ENCODE assay signal across 9 cellular contexts in the genomic region with DNA sequence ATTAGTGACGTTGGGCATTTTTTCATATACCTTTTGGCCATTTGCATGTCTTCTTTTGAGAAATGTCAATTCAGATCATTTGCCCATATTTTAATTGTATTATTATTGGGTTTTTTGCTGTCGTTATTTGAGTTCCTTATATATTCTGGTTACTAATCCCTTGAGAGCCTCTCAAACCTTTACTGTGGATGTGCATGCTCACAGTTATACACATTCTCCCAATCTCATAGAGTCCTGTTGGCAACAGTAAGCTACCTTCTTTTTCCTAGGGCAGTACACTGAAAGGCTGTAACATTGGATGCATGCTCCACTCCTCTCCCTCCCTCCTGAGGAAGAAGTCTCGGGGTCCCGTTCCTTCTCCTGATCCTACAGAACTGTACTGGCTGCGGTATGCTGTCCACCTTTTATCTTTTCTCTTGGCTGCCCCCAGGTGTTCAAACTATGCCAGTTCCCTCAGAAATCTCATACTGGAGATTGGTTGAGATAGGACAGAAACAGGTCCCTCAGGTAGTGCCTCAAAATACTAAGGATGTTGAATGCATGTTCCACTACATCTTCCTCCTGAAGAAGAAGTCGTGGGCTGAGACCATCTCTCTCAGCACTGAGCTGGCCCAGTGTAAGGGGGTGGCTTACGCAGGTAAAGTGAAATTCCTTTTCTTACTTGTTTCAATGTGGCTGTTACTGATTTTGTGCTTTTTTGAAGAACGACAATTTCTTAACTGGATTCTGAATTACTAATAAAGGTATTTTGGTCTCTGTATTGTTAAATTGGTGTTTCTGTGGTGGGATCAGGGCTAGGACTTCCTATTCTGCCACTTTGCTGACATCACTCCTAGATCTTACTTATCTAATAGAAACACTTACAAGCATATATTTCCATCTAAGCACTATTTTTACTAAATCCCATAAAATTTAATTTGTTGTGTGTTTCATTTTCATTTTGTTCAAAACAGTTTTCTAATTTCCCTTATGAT.
DNase-seq lines count a peak whose midpoint lies in the region; ATAC-seq lines count a peak whose summit lies in the region.
"Had no signal": no experiment of that assay in that cellular context is flagged by ENCODE, and none has a peak within 500 bp of the region (broad histone marks: within the 10 kb centered on the region; RNA-seq: fewer than 3 reads in every experiment).

No MANE protein-coding gene starts in this region.

- intact Hi-C loops in left colon (cut with DNase I, micrococcal nuclease), result no loop called here

- peak overlapping the region; percentile 18 for H3K27ac Mint-ChIP-seq in activated naive CD8-positive, alpha-beta T cell treated with anti-CD3 and anti-CD28 coated beads, Interleukin-2, amount 50 U/mL, for 24 hours
- H3K27ac Mint-ChIP-seq: IgD-negative memory B cell had no signal

- ATAC-seq in GM18502 (IDR thresholded peaks at IDR 0.05; ENCODE audit: poor library complexity, unreplicated experiment) (peak; percentile 63), left colon (peak; percentile 70), GM21390 (IDR thresholded peaks at IDR 0.05; ENCODE audit: unreplicated experiment) (no peak)
- peak; percentile 75 for ATAC-seq in activated naive CD8-positive, alpha-beta T cell treated with anti-CD3 and anti-CD28 coated beads, Interleukin-2, amount 50 U/mL, for 24 hours

- peaks cover 21% of the 10 kb centered on the region for H3K4me1 Mint-ChIP-seq in activated naive CD8-positive, alpha-beta T cell treated with anti-CD3 and anti-CD28 coated beads, Interleukin-2, amount 50 U/mL, for 24 hours

- no peaks in the 10 kb centered on the region for H3K27me3 Mint-ChIP-seq in activated naive CD8-positive, alpha-beta T cell treated with anti-CD3 and anti-CD28 coated beads, Interleukin-2, amount 50 U/mL, for 24 hours
- H3K27me3 Mint-ChIP-seq: IgD-negative memory B cell had no signal

- in situ Hi-C loops in SK-MEL-5 (cut with HindIII; ENCODE audit: low pct_unique_long_range_greater_than_20kb, low sequenced_read_pairs), result no loop called here

- H3K36me3 Mint-ChIP-seq in activated naive CD8-positive, alpha-beta T cell treated with anti-CD3 and anti-CD28 coated beads, Interleukin-2, amount 50 U/mL, for 24 hours (ENCODE audit: low read depth), result no peaks in the 10 kb centered on the region
- H3K36me3 Mint-ChIP-seq: IgD-negative memory B cell had no signal

- DNase-seq in Ammon's horn (ENCODE audit: low spot score) (peak; percentile 1), HK-2 (ENCODE audit: unreplicated experiment) (peak; percentile 25), SK-MEL-5 (ENCODE audit: low read depth, low spot score) (peak; percentile 63), left colon (peak in 1 of 2 donors; percentile 31)
- peak; percentile 36 for DNase-seq in activated naive CD8-positive, alpha-beta T cell treated with anti-CD3 and anti-CD28 coated beads, Interleukin-2, amount 50 U/mL, for 24 hours
- DNase-seq in stimulated activated CD8-positive, alpha-beta memory T cell treated with anti-CD3 and anti-CD28 coated beads, Interleukin-2, amount 100 ng/mL, for 48 hours (ENCODE audit: low read depth in 2 of 2), result peak; percentile 3 to 18

- no peak overlapping the region for H3K4me3 Mint-ChIP-seq in activated naive CD8-positive, alpha-beta T cell treated with anti-CD3 and anti-CD28 coated beads, Interleukin-2, amount 50 U/mL, for 24 hours
- H3K4me3 Mint-ChIP-seq: IgD-negative memory B cell had no signal

- H3K9me3 Mint-ChIP-seq in activated naive CD8-positive, alpha-beta T cell treated with anti-CD3 and anti-CD28 coated beads, Interleukin-2, amount 50 U/mL, for 24 hours, result no peaks in the 10 kb centered on the region
